In genomic region chr1:40040511-40041465, GRCh38 we compare ENCODE assay signal across 8 cellular contexts. TPM values are rescaled to one million over a fixed set of nuclear protein-coding genes. Genes with fewer than 3 reads are reported as not detected.
DNase-seq lines count a peak whose midpoint lies in the region; ATAC-seq and TF ChIP-seq lines count a peak whose summit lies in the region.

A gene with protein sequence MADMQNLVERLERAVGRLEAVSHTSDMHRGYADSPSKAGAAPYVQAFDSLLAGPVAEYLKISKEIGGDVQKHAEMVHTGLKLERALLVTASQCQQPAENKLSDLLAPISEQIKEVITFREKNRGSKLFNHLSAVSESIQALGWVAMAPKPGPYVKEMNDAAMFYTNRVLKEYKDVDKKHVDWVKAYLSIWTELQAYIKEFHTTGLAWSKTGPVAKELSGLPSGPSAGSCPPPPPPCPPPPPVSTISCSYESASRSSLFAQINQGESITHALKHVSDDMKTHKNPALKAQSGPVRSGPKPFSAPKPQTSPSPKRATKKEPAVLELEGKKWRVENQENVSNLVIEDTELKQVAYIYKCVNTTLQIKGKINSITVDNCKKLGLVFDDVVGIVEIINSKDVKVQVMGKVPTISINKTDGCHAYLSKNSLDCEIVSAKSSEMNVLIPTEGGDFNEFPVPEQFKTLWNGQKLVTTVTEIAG (plus strand): TSS chr1:40040729. CDS start chr1:40059347, 18,618 bp downstream.

- peak; percentile 86 for DNase-seq in NCI-H1694 treated with DMSO at 0.1 percent for 48 hours (lab: John Stamatoyannopoulos, UW)
- DNase-seq in anterior cingulate cortex (lab: John Stamatoyannopoulos, UW): peak; percentile 72 to 100 (median 98)
- peak; percentile 100 for DNase-seq in left ventricle myocardium superior
- peak; percentile 99 to 100 for DNase-seq in psoas muscle
- DNase-seq in uterus: peak; percentile 99 to 100

- TF ChIP-seq CTCF in psoas muscle (IDR thresholded peaks at IDR 0.05): no peak
- TF ChIP-seq CTCF in uterus (IDR thresholded peaks at IDR 0.05): peak in 1 of 4 experiments; percentile 29

- H3K36me3 ChIP-seq in psoas muscle (ENCODE audit: insufficient read depth in 1 of 2, low read depth in 1 of 2) (peaks cover 0 to 8% of the 10 kb centered on the region in 2 donors), uterus (no peaks in the 10 kb centered on the region)

- H3K27ac ChIP-seq in psoas muscle (peak within 1 kb of the TSS; percentile 100), uterus (peak within 1 kb of the TSS; percentile 95 to 96)

- intact Hi-C loops in T-helper 2 cell treated with Interferon-gamma antibody and Interleukin-4, amounts not matched to agents 100 ng/mL and 5 ng/mL, for 36 hours (cut with micrococcal nuclease): loop anchor here (1.0 to 5.0 kb wide), 6 partner anchors 19 to 652 kb away; partner anchors contain the start of genes NFYC, PPT1, SMAP2 and ZMPSTE24
- intact Hi-C loops in left ventricle myocardium superior (cut with micrococcal nuclease): no loop called here
- intact Hi-C loops in psoas muscle (cut with DNase I): loop anchor here in 1 of 2 donors (10.0 kb wide), 1 partner anchor 214 kb away; the partner anchor contains the start of gene ZMPSTE24
- intact Hi-C loops in uterus (cut with DNase I; ENCODE audit: low total_unique reads): no loop called here

- peak; percentile 80 for TF ChIP-seq POLR2A in GM15510 (IDR thresholded peaks at IDR 0.05; ENCODE audit: borderline replicate concordance, extremely low read depth, insufficient read length)
- no peak for TF ChIP-seq POLR2A in uterus (IDR thresholded peaks at IDR 0.05)

- WGBS in psoas muscle, 3 donors: 0 to 1% (median 0%) methylated on average over 59 to 65 of the region's 65 CpGs

- peaks cover 59% of the 10 kb centered on the region for H3K4me1 ChIP-seq in psoas muscle
- peaks cover 0 to 12% of the 10 kb centered on the region in 2 donors for H3K4me1 ChIP-seq in uterus

- H3K9me3 ChIP-seq in psoas muscle: no peaks in the 10 kb centered on the region
- no peaks in the 10 kb centered on the region for H3K9me3 ChIP-seq in uterus

- H3K4me3 ChIP-seq in psoas muscle: peak within 1 kb of the TSS; percentile 94
- peak within 1 kb of the TSS; percentile 83 to 99 for H3K4me3 ChIP-seq in uterus

- ATAC-seq in HG02885 (IDR thresholded peaks at IDR 0.05; ENCODE audit: poor library complexity, unreplicated experiment) (peak; percentile 87), left ventricle myocardium superior (peak; percentile 92), psoas muscle (peak; percentile 90 to 94 (median 92))

- H3K27me3 ChIP-seq in psoas muscle (ENCODE audit: insufficient read depth in 3 of 3, low read length in 2 of 3) (no peaks in the 10 kb centered on the region), uterus (no peaks in the 10 kb centered on the region)

RNA-seq across cellular contexts. Expression of the gene that starts here (rescaled TPM):
- total RNA-seq in T-helper 2 cell treated with Interferon-gamma antibody and Interleukin-4, amounts not matched to agents 100 ng/mL and 5 ng/mL, for 36 hours: 828 and 856 TPM in 2 replicates
- total RNA-seq in left ventricle myocardium superior: 69.1 TPM
- 10 to 100 TPM; 34.2 to 71.0 (median 61.9) TPM for total RNA-seq in psoas muscle
- 100 to 1,000 TPM in 1 of 3 donors, 10 to 100 TPM in 2; 33.7 to 116 (median 56.6) TPM for polyA plus RNA-seq in psoas muscle
- total RNA-seq in uterus: 100 to 1,000 TPM; 136 to 298 (median 224) TPM

Comparison
In these comparisons a context has a peak if more than half of its experiments do, and no peak if none do; other contexts are left out.
1. Peak in every context shown above with its lines: DNase-seq, ATAC-seq, H3K4me3 ChIP-seq and H3K27ac ChIP-seq.